ENCODE assay signal across 16 cellular contexts in the genomic region with DNA sequence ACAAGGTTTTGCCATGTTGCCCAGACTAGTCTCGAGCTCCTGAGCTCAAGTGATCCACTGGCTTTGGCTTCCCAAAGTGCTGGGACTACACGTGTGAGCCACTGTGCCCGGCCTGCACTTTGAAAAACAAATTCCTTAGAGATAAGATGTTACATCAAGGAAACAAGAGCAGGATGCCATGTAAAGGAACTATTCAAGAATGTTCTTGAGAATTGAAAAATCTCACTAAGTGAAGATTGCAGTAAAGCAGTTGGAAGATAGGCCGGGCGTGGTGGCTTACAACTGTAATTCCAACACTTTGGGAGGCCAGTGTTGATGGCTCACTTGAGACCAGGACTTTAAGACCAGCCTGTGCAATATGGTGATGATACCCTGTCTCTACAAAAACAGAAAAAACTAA.
"Had no signal": no experiment of that assay in that cellular context is flagged by ENCODE, and none has a peak within 500 bp of the region (broad histone marks: within the 10 kb centered on the region; RNA-seq: fewer than 3 reads in every experiment).

No MANE protein-coding gene starts in this region.

- ATAC-seq: esophagus mucosa, gastrocnemius medialis, sciatic nerve, upper lobe of right lung had no signal

- H3K36me3 Mint-ChIP-seq: brain, natural killer cell had no signal

- H3K27me3 Mint-ChIP-seq: activated naive CD4-positive, alpha-beta T cell treated with anti-CD3 and anti-CD28 coated beads, Interleukin-2, amount 10 ng/mL, durations not matched to agents 7 days and 5 days had no signal

- H3K9me3 Mint-ChIP-seq: activated naive CD4-positive, alpha-beta T cell treated with anti-CD3 and anti-CD28 coated beads, Interleukin-2, amount 10 ng/mL, durations not matched to agents 7 days and 5 days; brain; natural killer cell had no signal

- H3K36me3 ChIP-seq: gastrocnemius medialis, upper lobe of right lung had no signal

- DNase-seq: activated CD4-positive, CD25-positive, alpha-beta regulatory T cell treated with anti-CD3 and anti-CD28 coated beads, Interleukin-2, amount 50 U/mL, for 72 hours; activated naive CD4-positive, alpha-beta T cell treated with anti-CD3 and anti-CD28 coated beads, Interleukin-2, amount 10 ng/mL, durations not matched to agents 7 days and 5 days; amygdala; effector CD4-positive, alpha-beta T cell; gastrocnemius medialis; head of caudate nucleus; mesenchymal stem cell; natural killer cell; nucleus accumbens; stimulated activated CD4-positive, alpha-beta T cell treated with anti-CD3 and anti-CD28 coated beads, Interleukin-4, amount 100 ng/mL, for 24 hours; stimulated activated naive CD4-positive, alpha-beta T cell; upper lobe of right lung had no signal

- H3K9me3 ChIP-seq: gastrocnemius medialis, upper lobe of right lung had no signal

- H3K4me1 ChIP-seq: upper lobe of right lung had no signal

- H3K27me3 ChIP-seq: gastrocnemius medialis, upper lobe of right lung had no signal

- H3K4me3 ChIP-seq: coronary artery, gastrocnemius medialis, upper lobe of right lung had no signal

- H3K4me3 Mint-ChIP-seq: activated naive CD4-positive, alpha-beta T cell treated with anti-CD3 and anti-CD28 coated beads, Interleukin-2, amount 10 ng/mL, durations not matched to agents 7 days and 5 days; brain; natural killer cell had no signal

- H3K27ac ChIP-seq: coronary artery, gastrocnemius medialis, upper lobe of right lung had no signal

- H3K27ac Mint-ChIP-seq: activated naive CD4-positive, alpha-beta T cell treated with anti-CD3 and anti-CD28 coated beads, Interleukin-2, amount 10 ng/mL, durations not matched to agents 7 days and 5 days had no signal
